In the genomic region with DNA sequence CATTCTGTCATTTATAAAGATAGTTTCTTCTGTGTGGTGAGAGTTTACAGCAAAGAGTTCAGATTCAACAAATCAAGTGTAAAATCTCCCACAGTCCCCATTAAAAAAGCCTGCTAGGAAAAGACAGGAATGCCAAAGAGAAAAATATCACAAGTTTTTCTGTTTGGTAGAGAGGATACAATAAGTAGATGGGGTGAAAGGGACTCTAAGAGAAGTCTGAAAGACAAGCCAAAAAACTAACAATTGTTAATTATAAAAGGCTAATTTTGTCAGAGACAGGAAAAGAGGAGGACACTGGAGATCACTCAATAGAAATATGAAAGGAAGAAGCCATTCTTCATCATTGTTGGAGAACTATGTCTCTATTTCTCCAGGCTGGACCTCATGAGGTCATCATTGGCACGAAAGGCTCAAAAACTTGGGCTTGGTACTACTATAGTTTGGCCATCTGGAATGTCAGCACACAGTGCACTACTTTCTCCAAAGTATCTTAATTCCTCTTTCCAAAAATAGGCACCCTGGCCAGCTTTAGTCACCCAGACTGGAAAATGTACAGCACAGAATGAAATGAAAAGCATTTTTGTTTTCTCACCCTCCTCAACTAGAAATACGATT, we compare ENCODE assay signal across 14 cellular contexts. TPM values are rescaled to one million over a fixed set of nuclear protein-coding genes. Genes with fewer than 3 reads are reported as not detected.
DNase-seq lines count a peak whose midpoint lies in the region; ATAC-seq and TF ChIP-seq lines count a peak whose summit lies in the region.
"Had no signal": no experiment of that assay in that cellular context is flagged by ENCODE, and none has a peak within 500 bp of the region (broad histone marks: within the 10 kb centered on the region; RNA-seq: fewer than 3 reads in every experiment).

No MANE protein-coding gene starts in this region.

- no peak overlapping the region for H2BK15ac ChIP-seq in H9 (ENCODE audit: low read depth, low read length)

- H3K27ac Mint-ChIP-seq in H9, result no peak overlapping the region
- H3K27ac Mint-ChIP-seq: activated CD8-positive, alpha-beta T cell treated with anti-CD3 and anti-CD28 coated beads, Interleukin-2, amount 10 ng/mL, durations not matched to agents 7 days and 5 days had no signal

- no peak overlapping the region for H3K4ac ChIP-seq in H9 (ENCODE audit: low read depth, low read length)

- no peak overlapping the region for H2BK120ac ChIP-seq in H9 (ENCODE audit: low read depth, low read length, poor library complexity, severe bottlenecking)

- H3K27me3 ChIP-seq in osteoblast (ENCODE audit: insufficient read depth, low read length) (no peaks in the 10 kb centered on the region), lower lobe of right lung (ENCODE audit: low read depth) (no peaks in the 10 kb centered on the region), H9 (ENCODE audit: insufficient read depth, low read length) (no peaks in the 10 kb centered on the region)

- ATAC-seq in HG02870 (IDR thresholded peaks at IDR 0.05; ENCODE audit: unreplicated experiment) (no peak), lower lobe of right lung (no peak)
- ATAC-seq: activated CD8-positive, alpha-beta T cell treated with anti-CD3 and anti-CD28 coated beads, Interleukin-2, amount 10 ng/mL, durations not matched to agents 7 days and 5 days had no signal

- H2BK20ac ChIP-seq in H9 (ENCODE audit: low read depth, low read length, poor library complexity, severe bottlenecking), result no peak overlapping the region

- H4K91ac ChIP-seq in H9 (ENCODE audit: insufficient read length, low read depth, low read length), result no peak overlapping the region

- no peak overlapping the region for H3K56ac ChIP-seq in H9 (ENCODE audit: insufficient read length, low read depth, low read length)

- WGBS in H9 (ENCODE audit: extremely low coverage, insufficient read length, low lambda C conversion rate), result no CpG with 5 or more reads among the region's 2 CpGs

- H3K36me3 ChIP-seq in osteoblast (ENCODE audit: insufficient read depth, low read length) (no peaks in the 10 kb centered on the region), lower lobe of right lung (no peaks in the 10 kb centered on the region)

- H3K23ac ChIP-seq in H9 (ENCODE audit: insufficient read length, low read depth, low read length), result no peak overlapping the region

- H3K79me2 ChIP-seq in osteoblast (ENCODE audit: insufficient read depth, low read length) (no peaks in the 10 kb centered on the region), H9 (ENCODE audit: insufficient read depth, low read length) (no peaks in the 10 kb centered on the region)

- no peaks in the 10 kb centered on the region for H3K9me3 Mint-ChIP-seq in H9
- H3K9me3 Mint-ChIP-seq: type B pancreatic cell had no signal

- no peaks in the 10 kb centered on the region for H3K23me2 ChIP-seq in H9 (ENCODE audit: insufficient read length, low read depth, low read length, poor library complexity, severe bottlenecking)

- no peak overlapping the region for H3K14ac ChIP-seq in H9 (ENCODE audit: insufficient read depth, low read length)

- H3K27ac ChIP-seq in VCaP (peak overlapping the region; percentile 53; the same call in 1 of the 2 replicates), osteoblast (ENCODE audit: low read depth, low read length) (no peak overlapping the region), lower lobe of right lung (no peak overlapping the region), H9 (ENCODE audit: insufficient read length, low read depth, low read length) (no peak overlapping the region)
- H3K27ac ChIP-seq: RWPE1 had no signal

- DNase-seq in AG08396 (ENCODE audit: low spot score) (peak; percentile 18), head of caudate nucleus (peak in 29 of 42 donors; percentile 5 to 71 (median 32)), osteoblast (ENCODE audit: insufficient read length, low spot score, missing footprints) (peak; percentile 25), lower lobe of right lung (no peak), cortex of kidney (lab: John Stamatoyannopoulos, UW) (no peak), H9 (no peak)
- DNase-seq: activated CD8-positive, alpha-beta T cell treated with anti-CD3 and anti-CD28 coated beads, Interleukin-2, amount 10 ng/mL, durations not matched to agents 7 days and 5 days; activated gamma-delta T cell; cerebellar nuclear complex; NCI-H146 had no signal

- H3K4me3 Mint-ChIP-seq in H9, result no peak overlapping the region
- H3K4me3 Mint-ChIP-seq: activated CD8-positive, alpha-beta T cell treated with anti-CD3 and anti-CD28 coated beads, Interleukin-2, amount 10 ng/mL, durations not matched to agents 7 days and 5 days had no signal

- no peaks in the 10 kb centered on the region for H3K79me1 ChIP-seq in H9 (ENCODE audit: insufficient read depth, low read depth, low read length, poor library complexity, severe bottlenecking)

- no peak overlapping the region for H3T11ph ChIP-seq in H9 (ENCODE audit: low read length)

- no peak overlapping the region for H2BK12ac ChIP-seq in H9 (ENCODE audit: insufficient read length, low read depth, low read length)

- H2BK5ac ChIP-seq in H9 (ENCODE audit: insufficient read length, low read length), result no peak overlapping the region

- no peaks in the 10 kb centered on the region for H4K20me1 ChIP-seq in osteoblast (ENCODE audit: insufficient read depth, low read length)
- H4K20me1 ChIP-seq in H9 (ENCODE audit: control insufficient read depth, insufficient read depth, insufficient read length), result no peaks in the 10 kb centered on the region

- H3K4me1 ChIP-seq in osteoblast (ENCODE audit: insufficient read depth, low read length) (peaks cover 10% of the 10 kb centered on the region), lower lobe of right lung (no peaks in the 10 kb centered on the region), H9 (ENCODE audit: insufficient read depth, low read length) (peaks cover 3% of the 10 kb centered on the region; the same call in 1 of the 2 replicates)

- H3K9me3 ChIP-seq in osteoblast (ENCODE audit: low read depth, low read length) (no peaks in the 10 kb centered on the region), lower lobe of right lung (no peaks in the 10 kb centered on the region), H9 (ENCODE audit: control insufficient read depth, low read depth, low read length) (no peaks in the 10 kb centered on the region)

- no peak overlapping the region for H2AK5ac ChIP-seq in H9 (ENCODE audit: insufficient read length, low read length)

- TF ChIP-seq CTCF in VCaP (conservative IDR thresholded peaks at IDR 0.05), result no peak
- no peak for TF ChIP-seq CTCF in osteoblast (IDR thresholded peaks at IDR 0.05; ENCODE audit: extremely low read depth, low read depth, low read length)
- TF ChIP-seq CTCF in lower lobe of right lung (IDR thresholded peaks at IDR 0.05), result no peak
- TF ChIP-seq CTCF in H9 (conservative IDR thresholded peaks at IDR 0.05), result no peak

- H4K5ac ChIP-seq in H9 (ENCODE audit: insufficient read length, low read depth, low read length), result no peak overlapping the region

- H2AFZ ChIP-seq in osteoblast (ENCODE audit: low read length) (no peak overlapping the region), H9 (ENCODE audit: low read length) (no peak overlapping the region)

- peaks cover 22% of the 10 kb centered on the region for H3K27me3 Mint-ChIP-seq in H9 (ENCODE audit: low read depth)

- intact Hi-C loops in head of caudate nucleus (cut with DNase I), result loop anchor here (2.0 to 10.0 kb wide), 2 partner anchors 46 to 162 kb away; no protein-coding TSS in a partner anchor
- intact Hi-C loops in lower lobe of right lung (cut with DNase I), result no loop called here

- no peak overlapping the region for H4K8ac ChIP-seq in H9 (replicated peaks; ENCODE audit: insufficient read length, low read depth, low read length)

- H3K9ac ChIP-seq in H9 (ENCODE audit: extremely low read depth, insufficient read length, low read length), result no peak overlapping the region

- peaks cover 15 to 17% of the 10 kb centered on the region in 2 experiments for H3K4me1 Mint-ChIP-seq in H9

- no peaks in the 10 kb centered on the region for H3K36me3 Mint-ChIP-seq in H9 (ENCODE audit: insufficient read depth in 1 of 3, low read depth in 3 of 3)
- H3K36me3 Mint-ChIP-seq: type B pancreatic cell had no signal

- H3K4me2 ChIP-seq in osteoblast (ENCODE audit: insufficient read depth, low read length) (peak overlapping the region; percentile 3), H9 (ENCODE audit: insufficient read depth, insufficient read length, low read length) (no peak overlapping the region)

- H3K4me3 ChIP-seq in osteoblast (ENCODE audit: insufficient read depth, low read length) (no peak overlapping the region), lower lobe of right lung (no peak overlapping the region)

- no peak overlapping the region for H3K18ac ChIP-seq in H9 (ENCODE audit: insufficient read length, low read depth, low read length)

RNA-seq across cellular contexts. Expression of gene SOX6, which starts 0.5 kb away (rescaled TPM):
- total RNA-seq in osteoblast, result 3.2 and 3.3 TPM in 2 replicates
- 4.8 TPM for total RNA-seq in lower lobe of right lung
- total RNA-seq in H9 (2021), result 0.15 TPM in 1 of 2 replicates, not detected in the other
- total RNA-seq: activated CD8-positive, alpha-beta T cell treated with anti-CD3 and anti-CD28 coated beads, Interleukin-2, amount 10 ng/mL, durations not matched to agents 7 days and 5 days had no signal

Comparison
In these comparisons a context has a peak if more than half of its experiments do, and no peak if none do; other contexts are left out.
1. DNase-seq: peak in AG08396 (single experiment), head of caudate nucleus (29 of 42) and osteoblast (single experiment); none in lower lobe of right lung (single experiment), cortex of kidney (single experiment) and H9 (single experiment).